Comparison of ENCODE assay signal across 16 cellular contexts in genomic region chr18:72819050-72819449, GRCh38. TPM values are rescaled to one million over a fixed set of nuclear protein-coding genes. Genes with fewer than 3 reads are reported as not detected.
A peak's percentile ranks its signal among the peaks of the same experiment; 100 is the strongest.
DNase-seq lines count a peak whose midpoint lies in the region; ATAC-seq lines count a peak whose summit lies in the region.
"Had no signal": no experiment of that assay in that cellular context is flagged by ENCODE, and none has a peak within 500 bp of the region (broad histone marks: within the 10 kb centered on the region; RNA-seq: fewer than 3 reads in every experiment).

No MANE protein-coding gene starts in this region.

- intact Hi-C loops in Right ventricle myocardium superior (cut with DNase I): no loop called here

- DNase-seq in NCI-H748 (lab: John Stamatoyannopoulos, UW; ENCODE audit: unreplicated experiment) (peak; percentile 13), NCI-H748 treated with DMSO at 0.1 percent for 48 hours (lab: John Stamatoyannopoulos, UW) (no peak), DMS53 treated with DMSO at 0.1 percent for 48 hours (lab: John Stamatoyannopoulos, UW; ENCODE audit: unreplicated experiment) (peak; percentile 15), NCI-H69 (lab: John Stamatoyannopoulos, UW) (peak; percentile 16), EL (no peak), Right ventricle myocardium superior (no peak)
- DNase-seq: BE2C; CD8-positive, alpha-beta T cell; COR-L47; DMS79; H7; IMR-90 had no signal

- ATAC-seq in HG02642 (IDR thresholded peaks at IDR 0.05; ENCODE audit: poor library complexity, unreplicated experiment): no peak
- no peak for ATAC-seq in Right ventricle myocardium superior (ENCODE audit: poor library complexity)
- ATAC-seq: A549; CD8-positive, alpha-beta T cell; GM23338 had no signal

RNA-seq across cellular contexts. Expression of gene NETO1, which starts 48.7 kb away (rescaled TPM):
- total RNA-seq in Right ventricle myocardium superior: not detected
- total RNA-seq: CD8-positive, alpha-beta T cell; HT-29 had no signal

Comparison
In these comparisons a context has a peak if more than half of its experiments do, and no peak if none do; other contexts are left out.
1. DNase-seq: peak in NCI-H748 (single experiment), DMS53 treated with DMSO at 0.1 percent for 48 hours (single experiment) and NCI-H69 (single experiment); none in NCI-H748 treated with DMSO at 0.1 percent for 48 hours (single experiment), EL (single experiment) and Right ventricle myocardium superior (single experiment).